In genomic region chr11:64341851-64342791, GRCh38 we compare ENCODE assay signal across 8 cellular contexts. TPM values are rescaled to one million over a fixed set of nuclear protein-coding genes. Genes with fewer than 3 reads are reported as not detected.
DNase-seq lines count a peak whose midpoint lies in the region; ATAC-seq, FAIRE-seq and TF ChIP-seq lines count a peak whose summit lies in the region.

No MANE protein-coding gene starts in this region.

- peaks cover 8% of the 10 kb centered on the region for H3K4me1 ChIP-seq in astrocyte (ENCODE audit: insufficient read depth, low read length)
- H3K4me1 ChIP-seq in uterus: no peaks in the 10 kb centered on the region

- intact Hi-C loops in uterus (cut with DNase I; ENCODE audit: low total_unique reads): no loop called here

- TF ChIP-seq CTCF in astrocyte (IDR thresholded peaks at IDR 0.05; ENCODE audit: insufficient read depth, low read depth, low read length) (no peak), uterus (IDR thresholded peaks at IDR 0.05) (peak in 3 of 4 experiments; percentile 44 to 56 (median 54))

- H3K4me3 Mint-ChIP-seq in astrocyte (ENCODE audit: unreplicated experiment): no peak overlapping the region

- no peaks in the 10 kb centered on the region for H3K9me3 Mint-ChIP-seq in astrocyte (ENCODE audit: unreplicated experiment)

- H3K27me3 ChIP-seq in astrocyte (ENCODE audit: insufficient read depth, low read length) (no peaks in the 10 kb centered on the region), uterus (no peaks in the 10 kb centered on the region)

- H3K4me3 ChIP-seq in astrocyte (ENCODE audit: insufficient read depth, low read depth, low read length) (no peak overlapping the region), uterus (peak overlapping the region in 1 of 2 donors; percentile 30)

- H2AFZ ChIP-seq in astrocyte (ENCODE audit: low read depth, low read length): peak overlapping the region; percentile 96

- DNase-seq in ACHN: peak; percentile 85
- DNase-seq in NCI-H1105 treated with DMSO at 0.1 percent for 48 hours (lab: John Stamatoyannopoulos, UW): peak; percentile 53
- DNase-seq in T-helper 9 cell: peak; percentile 89
- peak; percentile 61 for DNase-seq in astrocyte (ENCODE audit: low read depth)
- peak; percentile 97 for DNase-seq in hepatic stellate cell (ENCODE audit: low spot score)
- DNase-seq in renal cortical epithelial cell (ENCODE audit: low read depth): peak; percentile 69
- peak; percentile 80 to 89 for DNase-seq in uterus

- ATAC-seq in GM19438 (IDR thresholded peaks at IDR 0.05; ENCODE audit: low read depth, unreplicated experiment): peak; percentile 52

- TF ChIP-seq POLR2A in uterus (IDR thresholded peaks at IDR 0.05): peak in 1 of 2 donors; percentile 35

- peaks cover 20% of the 10 kb centered on the region for H3K27me3 Mint-ChIP-seq in astrocyte (ENCODE audit: low read depth, unreplicated experiment)

- H3K27ac Mint-ChIP-seq in astrocyte (ENCODE audit: unreplicated experiment): no peak overlapping the region

- peak overlapping the region; percentile 69 for H3K9ac ChIP-seq in astrocyte (ENCODE audit: low read length)

- no peak overlapping the region for H3K27ac ChIP-seq in astrocyte (ENCODE audit: low read depth, low read length)
- H3K27ac ChIP-seq in uterus: peak overlapping the region; percentile 7 to 9

- H3K36me3 ChIP-seq in astrocyte (ENCODE audit: insufficient read depth, low read length) (no peaks in the 10 kb centered on the region), uterus (no peaks in the 10 kb centered on the region)

- peak overlapping the region; percentile 80 for H3K4me2 ChIP-seq in astrocyte (ENCODE audit: low read length)

- H3K4me1 Mint-ChIP-seq in astrocyte (ENCODE audit: low read depth, unreplicated experiment): no peaks in the 10 kb centered on the region

- FAIRE-seq in astrocyte (lab: Jason Lieb, UNC): no peak

- no peaks in the 10 kb centered on the region for H4K20me1 ChIP-seq in astrocyte (ENCODE audit: insufficient read depth, low read length)

- H3K36me3 Mint-ChIP-seq in astrocyte (ENCODE audit: low read depth, unreplicated experiment): no peaks in the 10 kb centered on the region

- H3K79me2 ChIP-seq in astrocyte (ENCODE audit: insufficient read depth, low read length): no peaks in the 10 kb centered on the region

- in situ Hi-C loops in ACHN (cut with HindIII; ENCODE audit: low pct_ligation_motif_present, low pct_unique_long_range_greater_than_20kb, low sequenced_read_pairs): no loop called here

- H3K9me3 ChIP-seq in astrocyte (ENCODE audit: insufficient read depth, low read depth, low read length) (no peaks in the 10 kb centered on the region), uterus (no peaks in the 10 kb centered on the region)

RNA-seq across cellular contexts. Expression of gene CCDC88B, which starts 2.1 kb away (rescaled TPM):
- 1.2 and 1.6 TPM in 2 replicates for total RNA-seq in astrocyte
- 0.55 and 2.4 TPM in 2 replicates for total RNA-seq in renal cortical epithelial cell
- total RNA-seq in uterus: 1 to 10 TPM in 3 of 4 donors, under 1 TPM in 1; 0.29 to 5.7 (median 2.9) TPM

RNA-seq across cellular contexts. Expression of gene RPS6KA4, which starts 16.8 kb away (rescaled TPM):
- 30.7 and 36.2 TPM in 2 replicates for total RNA-seq in astrocyte
- total RNA-seq in renal cortical epithelial cell: 46.0 and 49.3 TPM in 2 replicates
- 10 to 100 TPM in 3 of 4 donors, 1 to 10 TPM in 1; 2.4 to 37.4 (median 29.3) TPM for total RNA-seq in uterus

RNA-seq across cellular contexts. Expression of gene PRDX5, which starts 24.2 kb away (rescaled TPM):
- total RNA-seq in astrocyte (243 and 263 TPM in 2 replicates), renal cortical epithelial cell (209 and 400 TPM in 2 replicates), uterus (100 to 1,000 TPM in 3 of 4 donors, 10 to 100 TPM in 1; 97.1 to 156 (median 113) TPM)

RNA-seq across cellular contexts. Expression of gene TRMT112, which starts 24.8 kb away (rescaled TPM):
- total RNA-seq in astrocyte: 130 and 146 TPM in 2 replicates
- total RNA-seq in renal cortical epithelial cell: 96.8 and 278 TPM in 2 replicates
- 100 to 1,000 TPM; 200 to 462 (median 323) TPM for total RNA-seq in uterus

RNA-seq across cellular contexts. Expression of gene ESRRA, which starts 36.8 kb away (rescaled TPM):
- total RNA-seq in astrocyte: 25.0 and 26.3 TPM in 2 replicates
- 54.0 and 72.4 TPM in 2 replicates for total RNA-seq in renal cortical epithelial cell
- total RNA-seq in uterus: 10 to 100 TPM; 12.1 to 49.2 (median 17.5) TPM
